ENCODE assay signal across 1 cellular context in the genomic region with DNA sequence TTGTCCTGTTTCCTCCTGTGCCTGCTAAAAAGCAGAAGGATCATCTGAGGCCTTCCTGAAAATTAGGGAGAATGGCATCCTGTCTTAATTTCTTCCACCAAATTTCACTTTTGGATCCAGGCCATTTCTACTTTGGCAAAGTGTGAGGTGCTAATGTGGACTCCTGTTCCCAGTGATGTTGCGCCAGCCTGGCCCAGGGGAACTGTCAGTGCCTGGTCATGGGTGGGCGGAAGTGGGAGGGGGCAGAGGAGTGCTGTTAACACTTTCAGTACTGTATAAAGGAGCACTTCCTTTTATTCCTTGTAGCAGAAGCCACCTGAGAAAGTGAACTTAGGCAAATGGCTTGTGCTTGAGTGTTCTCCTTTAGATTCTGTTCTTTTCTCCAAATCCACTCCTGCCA.
A peak's percentile ranks its signal among the peaks of the same experiment; 100 is the strongest.
TF ChIP-seq lines count a peak whose summit lies in the region.

No MANE protein-coding gene starts in this region.

TF ChIP-seq in K562, 482 proteins besides CTCF, POLR2A, EP300 and RAD21:
- TF ChIP-seq ZNF507 (tag; conservative IDR thresholded peaks at IDR 0.05) (peak; percentile 19; the same call in 1 of the 2 replicates), EGR1 (conservative IDR thresholded peaks at IDR 0.05) (peak; percentile 79), TAL1 (IDR thresholded peaks at IDR 0.05) (no peak), NFE2 (IDR thresholded peaks at IDR 0.05; ENCODE audit: low read depth) (0 out of 2 replicates have a peak, but pooled peaks have one; percentile 6), SPI1 (IDR thresholded peaks at IDR 0.05; ENCODE audit: borderline replicate concordance, low read depth, low read length) (peak; percentile 52; the same call in 1 of the 2 replicates)
